ENCODE assay signal across 10 cellular contexts in the genomic region with DNA sequence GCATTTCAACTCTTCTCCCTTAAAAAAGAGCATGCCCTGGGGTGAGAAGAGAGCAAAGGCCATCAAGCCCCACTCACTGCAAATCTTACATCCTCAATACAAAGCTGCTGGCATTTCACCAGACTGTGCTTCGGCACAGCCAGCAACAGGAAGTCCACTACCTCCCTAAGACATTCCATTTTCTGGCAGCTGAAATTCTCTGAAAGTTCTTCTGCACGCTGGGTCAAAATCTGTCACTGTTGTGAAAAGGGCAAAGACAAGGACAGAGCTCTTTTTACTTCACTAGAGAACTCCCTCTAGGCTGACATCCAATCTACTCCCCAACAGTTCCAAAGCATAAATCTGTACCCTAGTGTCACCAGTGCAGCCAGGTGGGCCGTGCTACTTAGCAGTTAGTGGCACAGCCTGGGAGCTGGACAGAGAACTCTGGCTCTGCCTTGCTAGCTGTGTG. TPM values are rescaled to one million over a fixed set of nuclear protein-coding genes. Genes with fewer than 3 reads are reported as not detected.
DNase-seq lines count a peak whose midpoint lies in the region; ATAC-seq and TF ChIP-seq lines count a peak whose summit lies in the region.
"Had no signal": no experiment of that assay in that cellular context is flagged by ENCODE, and none has a peak within 500 bp of the region (broad histone marks: within the 10 kb centered on the region; RNA-seq: fewer than 3 reads in every experiment).

No MANE protein-coding gene starts in this region.

- H3K27me3 Mint-ChIP-seq in stimulated activated naive B cell treated with anti-CD40 and anti-IgM and Interleukin-4, amounts not matched to agents 10 μg/mL and 1 μg/mL and 100 μg/mL, for 72 hours: no peaks in the 10 kb centered on the region

- no peaks in the 10 kb centered on the region for H3K27me3 ChIP-seq in foreskin keratinocyte

- ATAC-seq in GM19397 (IDR thresholded peaks at IDR 0.05; ENCODE audit: unreplicated experiment) (peak; percentile 13), foreskin keratinocyte (no peak), HG03097 (IDR thresholded peaks at IDR 0.05; ENCODE audit: low FRiP score, unreplicated experiment) (no peak)
- ATAC-seq in stimulated activated naive B cell treated with anti-CD40 and anti-IgM and Interleukin-4, amounts not matched to agents 10 μg/mL and 1 μg/mL and 100 μg/mL, for 72 hours (replicated peaks): peak; percentile 67 to 69

- TF ChIP-seq CTCF in foreskin keratinocyte (conservative IDR thresholded peaks at IDR 0.05): no peak

- H3K27ac Mint-ChIP-seq in stimulated activated naive B cell treated with anti-CD40 and anti-IgM and Interleukin-4, amounts not matched to agents 10 μg/mL and 1 μg/mL and 100 μg/mL, for 72 hours: peak overlapping the region; percentile 86

- peaks cover 40 to 43% of the 10 kb centered on the region in 2 donors for H3K36me3 Mint-ChIP-seq in stimulated activated naive B cell treated with anti-CD40 and anti-IgM and Interleukin-4, amounts not matched to agents 10 μg/mL and 1 μg/mL and 100 μg/mL, for 72 hours

- peak overlapping the region; percentile 52 to 70 for H3K4me3 Mint-ChIP-seq in stimulated activated naive B cell treated with anti-CD40 and anti-IgM and Interleukin-4, amounts not matched to agents 10 μg/mL and 1 μg/mL and 100 μg/mL, for 72 hours

- no peak overlapping the region for H3K27ac ChIP-seq in foreskin keratinocyte

- peaks cover 50 to 75% of the 10 kb centered on the region in 2 donors for H3K4me1 Mint-ChIP-seq in stimulated activated naive B cell treated with anti-CD40 and anti-IgM and Interleukin-4, amounts not matched to agents 10 μg/mL and 1 μg/mL and 100 μg/mL, for 72 hours

- DNase-seq in amniotic epithelial cell (ENCODE audit: low read depth) (peak; percentile 11), hepatic stellate cell (ENCODE audit: low spot score) (peak; percentile 34), HK-2 (ENCODE audit: unreplicated experiment) (no peak), foreskin keratinocyte (no peak)
- DNase-seq in stimulated activated naive B cell treated with anti-CD40 and anti-IgM and Interleukin-4, amounts not matched to agents 10 μg/mL and 1 μg/mL and 100 μg/mL, for 72 hours: no peak
- DNase-seq in central memory CD4-positive, alpha-beta T cell: no peak
- DNase-seq: activated CD4-positive, alpha-beta T cell treated with anti-CD3 and anti-CD28 coated beads for 48 hours; NCI-H524 treated with DMSO at 0.1 percent for 48 hours had no signal

- H3K9me3 Mint-ChIP-seq in stimulated activated naive B cell treated with anti-CD40 and anti-IgM and Interleukin-4, amounts not matched to agents 10 μg/mL and 1 μg/mL and 100 μg/mL, for 72 hours: no peaks in the 10 kb centered on the region

- peaks cover 6% of the 10 kb centered on the region for H3K4me1 ChIP-seq in foreskin keratinocyte

RNA-seq across cellular contexts. Expression of a gene that starts 6.3 kb away (rescaled TPM):
- total RNA-seq in foreskin keratinocyte: 11.5 and 13.8 TPM in 2 replicates
- 2.7 and 3.9 TPM in 2 replicates for polyA plus RNA-seq in foreskin keratinocyte

Comparison
In these comparisons a context has a peak if more than half of its experiments do, and no peak if none do; other contexts are left out.
1. ATAC-seq: peak in GM19397 (single experiment) and stimulated activated naive B cell treated with anti-CD40 and anti-IgM and Interleukin-4, amounts not matched to agents 10 μg/mL and 1 μg/mL and 100 μg/mL, for 72 hours (2 of 2); none in foreskin keratinocyte (single experiment) and HG03097 (single experiment).
2. DNase-seq: peak in amniotic epithelial cell (single experiment) and hepatic stellate cell (single experiment); none in stimulated activated naive B cell treated with anti-CD40 and anti-IgM and Interleukin-4, amounts not matched to agents 10 μg/mL and 1 μg/mL and 100 μg/mL, for 72 hours (single experiment), HK-2 (single experiment), central memory CD4-positive, alpha-beta T cell (single experiment) and foreskin keratinocyte (0 of 2).